ENCODE assay signal across 8 cellular contexts in genomic region chr12:100185361-100185894, GRCh38. TPM values are rescaled to one million over a fixed set of nuclear protein-coding genes. Genes with fewer than 3 reads are reported as not detected.
DNase-seq lines count a peak whose midpoint lies in the region; ATAC-seq and TF ChIP-seq lines count a peak whose summit lies in the region.

No MANE protein-coding gene starts in this region.

- H3K4me1 ChIP-seq in effector memory CD4-positive, alpha-beta T cell (ENCODE audit: control insufficient read depth, insufficient read depth, low read length, poor library complexity, severe bottlenecking): no peaks in the 10 kb centered on the region

- TF ChIP-seq CTCF in fibroblast of the aortic adventitia (IDR thresholded peaks at IDR 0.05; ENCODE audit: insufficient read depth, low read length): no peak
- no peak for TF ChIP-seq CTCF in brain microvascular endothelial cell (IDR thresholded peaks at IDR 0.05; ENCODE audit: low read depth, low read length, missing control alignments)

- in situ Hi-C loops in brain microvascular endothelial cell (cut with HindIII; ENCODE audit: low pct_ligation_motif_present, low sequenced_read_pairs): no loop called here

- peak; percentile 87 for ATAC-seq in GM19452 (IDR thresholded peaks at IDR 0.05; ENCODE audit: unreplicated experiment)
- ATAC-seq in HG03354 (IDR thresholded peaks at IDR 0.05; ENCODE audit: poor library complexity, severe bottlenecking, unreplicated experiment): peak; percentile 63

- H3K9me3 ChIP-seq in effector memory CD4-positive, alpha-beta T cell (ENCODE audit: control insufficient read depth, low read length): no peaks in the 10 kb centered on the region

- DNase-seq in AG08395 (ENCODE audit: low spot score) (peak; percentile 17), fibroblast of the aortic adventitia (ENCODE audit: low read depth) (peak; percentile 15), brain microvascular endothelial cell (no peak), DMS114 treated with DMSO at 0.1 percent for 48 hours (lab: John Stamatoyannopoulos, UW; ENCODE audit: unreplicated experiment) (no peak)
- no peak for DNase-seq in stimulated activated CD4-positive, alpha-beta T cell treated with anti-CD3 and anti-CD28 coated beads, Interleukin-2, amount 100 ng/mL, for 48 hours
- DNase-seq in effector memory CD4-positive, alpha-beta T cell: no peak

- H3K4me3 ChIP-seq in fibroblast of the aortic adventitia (ENCODE audit: low read depth, low read length) (peak overlapping the region; percentile 11), brain microvascular endothelial cell (ENCODE audit: low read depth, low read length) (no peak overlapping the region)
- H3K4me3 ChIP-seq in effector memory CD4-positive, alpha-beta T cell (ENCODE audit: insufficient read depth, low read depth, low read length, poor library complexity, severe bottlenecking): no peak overlapping the region

- H3K27ac ChIP-seq in brain microvascular endothelial cell: no peak overlapping the region
- no peak overlapping the region for H3K27ac ChIP-seq in effector memory CD4-positive, alpha-beta T cell (ENCODE audit: insufficient read depth, low read length, poor library complexity, severe bottlenecking)

- no peaks in the 10 kb centered on the region for H3K27me3 ChIP-seq in brain microvascular endothelial cell (replicated peaks)
- H3K27me3 ChIP-seq in effector memory CD4-positive, alpha-beta T cell (replicated peaks; ENCODE audit: control insufficient read depth, insufficient read depth, low read length, poor library complexity, severe bottlenecking): no peaks in the 10 kb centered on the region

- no peaks in the 10 kb centered on the region for H3K36me3 ChIP-seq in brain microvascular endothelial cell (replicated peaks)
- peaks cover 3% of the 10 kb centered on the region for H3K36me3 ChIP-seq in effector memory CD4-positive, alpha-beta T cell (ENCODE audit: control insufficient read depth, insufficient read depth, low read length)

RNA-seq across cellular contexts. Expression of gene ACTR6, which starts 15.2 kb away (rescaled TPM):
- 9.2 and 30.0 TPM in 2 replicates for total RNA-seq in fibroblast of the aortic adventitia (ENCODE audit: low replicate concordance)

RNA-seq across cellular contexts. Expression of gene BLTP3B, which starts 42.8 kb away (rescaled TPM):
- 54.7 and 72.9 TPM in 2 replicates for total RNA-seq in fibroblast of the aortic adventitia (ENCODE audit: low replicate concordance)

Comparison
In these comparisons a context has a peak if more than half of its experiments do, and no peak if none do; other contexts are left out.
1. DNase-seq: peak in AG08395 (single experiment) and fibroblast of the aortic adventitia (single experiment); none in stimulated activated CD4-positive, alpha-beta T cell treated with anti-CD3 and anti-CD28 coated beads, Interleukin-2, amount 100 ng/mL, for 48 hours (0 of 2), brain microvascular endothelial cell (single experiment), effector memory CD4-positive, alpha-beta T cell (0 of 3) and DMS114 treated with DMSO at 0.1 percent for 48 hours (single experiment).